1 cellular context compared by ENCODE assay signal in the genomic region with DNA sequence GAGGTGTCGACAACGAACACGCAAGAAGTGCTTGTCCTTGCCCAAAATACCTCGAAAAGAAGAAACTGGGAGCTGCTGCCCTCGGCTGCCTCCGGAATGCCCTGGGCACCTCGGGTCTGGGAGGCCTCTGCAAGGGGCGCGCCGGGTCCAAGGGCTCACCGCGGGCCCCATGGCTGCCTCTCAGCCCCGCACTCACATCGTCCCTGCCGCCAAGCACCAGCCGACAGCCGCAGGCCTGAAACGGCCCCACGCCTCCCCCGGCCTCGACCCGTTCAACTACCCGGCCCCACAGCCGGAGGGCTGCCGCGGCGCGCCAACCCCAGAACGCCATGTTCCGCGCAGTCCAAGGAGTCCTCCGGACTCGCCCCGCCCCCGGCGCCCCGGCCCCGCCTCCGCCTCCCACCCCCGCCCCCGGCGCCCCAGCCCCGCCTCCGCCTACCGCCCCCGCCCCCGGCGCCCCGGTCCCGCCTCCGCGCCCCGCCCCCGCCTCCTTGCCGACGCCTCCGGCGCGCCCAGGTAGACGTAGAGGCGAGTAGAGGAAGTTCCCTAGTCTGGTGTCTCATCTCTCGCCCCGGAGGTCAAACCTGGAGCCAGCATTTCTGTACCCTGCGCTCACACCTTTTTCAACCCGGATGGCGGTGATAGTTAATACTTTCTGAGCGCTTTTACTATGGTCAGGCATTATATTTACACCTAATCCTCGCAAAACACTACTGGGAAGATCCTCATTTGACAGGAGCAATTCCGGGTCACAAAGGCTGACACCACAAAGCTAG.
TF ChIP-seq lines count a peak whose summit lies in the region.

TSS of gene SIRT3 (minus strand) at position 345 of the 776 bp plus-strand sequence. CDS start at position 331, 14 bp downstream.

TF ChIP-seq in HepG2, 621 proteins besides CTCF, POLR2A, EP300 and RAD21 (continued from another document and continues in another):
- TF ChIP-seq MXD4 (CRISPR knock-in tag; IDR thresholded peaks at IDR 0.05) (no peak; the same call in 1 of the 2 replicates), SMARCE1 (IDR thresholded peaks at IDR 0.05; ENCODE audit: borderline replicate concordance) (no peak), TARDBP (CRISPR knock-in tag; IDR thresholded peaks at IDR 0.05) (no peak), ZNF776 (CRISPR knock-in tag; IDR thresholded peaks at IDR 0.05) (no peak), ZNF556 (CRISPR knock-in tag; IDR thresholded peaks at IDR 0.05; ENCODE audit: borderline replicate concordance) (no peak), POLR2AphosphoS5 (IDR thresholded peaks at IDR 0.05; ENCODE audit: low read depth, low read length) (peak; percentile 75), HCFC1 (IDR thresholded peaks at IDR 0.05; ENCODE audit: low read depth, low read length) (no peak), PAWR (CRISPR knock-in tag; IDR thresholded peaks at IDR 0.05; ENCODE audit: borderline replicate concordance) (0 out of 2 replicates have a peak, but pooled peaks have one; percentile 54), SNAPC4 (CRISPR knock-in tag; IDR thresholded peaks at IDR 0.05) (no peak), ZFP36 (IDR thresholded peaks at IDR 0.05; ENCODE audit: borderline replicate concordance, low read depth, low read length, partially characterized antibody) (no peak), TOPORS (CRISPR knock-in tag; IDR thresholded peaks at IDR 0.05) (peak; percentile 74; the same call in 1 of the 2 replicates), THAP11 (CRISPR knock-in tag; IDR thresholded peaks at IDR 0.05) (no peak; the same call in 1 of the 2 replicates), PPARG (CRISPR knock-in tag; conservative IDR thresholded peaks at IDR 0.05) (no peak), FUBP1 (CRISPR knock-in tag; IDR thresholded peaks at IDR 0.05; ENCODE audit: borderline replicate concordance) (no peak), WIZ (CRISPR knock-in tag; IDR thresholded peaks at IDR 0.05) (no peak), KLF11 (CRISPR knock-in tag; IDR thresholded peaks at IDR 0.05) (no peak), NCOA1 (CRISPR knock-in tag; IDR thresholded peaks at IDR 0.05) (no peak), CAMTA2 (CRISPR knock-in tag; IDR thresholded peaks at IDR 0.05; ENCODE audit: borderline replicate concordance) (no peak), RBM39 (IDR thresholded peaks at IDR 0.05; ENCODE audit: low read depth, low read length, poor library complexity, severe bottlenecking) (peak; percentile 27), SYNCRIP (IDR thresholded peaks at IDR 0.05; ENCODE audit: insufficient read depth, low read depth, low read length) (no peak), AKAP8 (CRISPR knock-in tag; IDR thresholded peaks at IDR 0.05) (no peak)
- TF ChIP-seq, protein P1, sequence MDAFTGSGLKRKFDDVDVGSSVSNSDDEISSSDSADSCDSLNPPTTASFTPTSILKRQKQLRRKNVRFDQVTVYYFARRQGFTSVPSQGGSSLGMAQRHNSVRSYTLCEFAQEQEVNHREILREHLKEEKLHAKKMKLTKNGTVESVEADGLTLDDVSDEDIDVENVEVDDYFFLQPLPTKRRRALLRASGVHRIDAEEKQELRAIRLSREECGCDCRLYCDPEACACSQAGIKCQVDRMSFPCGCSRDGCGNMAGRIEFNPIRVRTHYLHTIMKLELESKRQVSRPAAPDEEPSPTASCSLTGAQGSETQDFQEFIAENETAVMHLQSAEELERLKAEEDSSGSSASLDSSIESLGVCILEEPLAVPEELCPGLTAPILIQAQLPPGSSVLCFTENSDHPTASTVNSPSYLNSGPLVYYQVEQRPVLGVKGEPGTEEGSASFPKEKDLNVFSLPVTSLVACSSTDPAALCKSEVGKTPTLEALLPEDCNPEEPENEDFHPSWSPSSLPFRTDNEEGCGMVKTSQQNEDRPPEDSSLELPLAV (CRISPR knock-in tag; conservative IDR thresholded peaks at IDR 0.05; ENCODE audit: low read depth), result no peak
- TF ChIP-seq, protein P2, sequence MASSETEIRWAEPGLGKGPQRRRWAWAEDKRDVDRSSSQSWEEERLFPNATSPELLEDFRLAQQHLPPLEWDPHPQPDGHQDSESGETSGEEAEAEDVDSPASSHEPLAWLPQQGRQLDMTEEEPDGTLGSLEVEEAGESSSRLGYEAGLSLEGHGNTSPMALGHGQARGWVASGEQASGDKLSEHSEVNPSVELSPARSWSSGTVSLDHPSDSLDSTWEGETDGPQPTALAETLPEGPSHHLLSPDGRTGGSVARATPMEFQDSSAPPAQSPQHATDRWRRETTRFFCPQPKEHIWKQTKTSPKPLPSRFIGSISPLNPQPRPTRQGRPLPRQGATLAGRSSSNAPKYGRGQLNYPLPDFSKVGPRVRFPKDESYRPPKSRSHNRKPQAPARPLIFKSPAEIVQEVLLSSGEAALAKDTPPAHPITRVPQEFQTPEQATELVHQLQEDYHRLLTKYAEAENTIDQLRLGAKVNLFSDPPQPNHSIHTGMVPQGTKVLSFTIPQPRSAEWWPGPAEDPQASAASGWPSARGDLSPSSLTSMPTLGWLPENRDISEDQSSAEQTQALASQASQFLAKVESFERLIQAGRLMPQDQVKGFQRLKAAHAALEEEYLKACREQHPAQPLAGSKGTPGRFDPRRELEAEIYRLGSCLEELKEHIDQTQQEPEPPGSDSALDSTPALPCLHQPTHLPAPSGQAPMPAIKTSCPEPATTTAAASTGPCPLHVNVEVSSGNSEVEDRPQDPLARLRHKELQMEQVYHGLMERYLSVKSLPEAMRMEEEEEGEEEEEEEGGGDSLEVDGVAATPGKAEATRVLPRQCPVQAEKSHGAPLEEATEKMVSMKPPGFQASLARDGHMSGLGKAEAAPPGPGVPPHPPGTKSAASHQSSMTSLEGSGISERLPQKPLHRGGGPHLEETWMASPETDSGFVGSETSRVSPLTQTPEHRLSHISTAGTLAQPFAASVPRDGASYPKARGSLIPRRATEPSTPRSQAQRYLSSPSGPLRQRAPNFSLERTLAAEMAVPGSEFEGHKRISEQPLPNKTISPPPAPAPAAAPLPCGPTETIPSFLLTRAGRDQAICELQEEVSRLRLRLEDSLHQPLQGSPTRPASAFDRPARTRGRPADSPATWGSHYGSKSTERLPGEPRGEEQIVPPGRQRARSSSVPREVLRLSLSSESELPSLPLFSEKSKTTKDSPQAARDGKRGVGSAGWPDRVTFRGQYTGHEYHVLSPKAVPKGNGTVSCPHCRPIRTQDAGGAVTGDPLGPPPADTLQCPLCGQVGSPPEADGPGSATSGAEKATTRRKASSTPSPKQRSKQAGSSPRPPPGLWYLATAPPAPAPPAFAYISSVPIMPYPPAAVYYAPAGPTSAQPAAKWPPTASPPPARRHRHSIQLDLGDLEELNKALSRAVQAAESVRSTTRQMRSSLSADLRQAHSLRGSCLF (CRISPR knock-in tag; IDR thresholded peaks at IDR 0.05; ENCODE audit: borderline replicate concordance), result no peak
- TF ChIP-seq, protein P3, sequence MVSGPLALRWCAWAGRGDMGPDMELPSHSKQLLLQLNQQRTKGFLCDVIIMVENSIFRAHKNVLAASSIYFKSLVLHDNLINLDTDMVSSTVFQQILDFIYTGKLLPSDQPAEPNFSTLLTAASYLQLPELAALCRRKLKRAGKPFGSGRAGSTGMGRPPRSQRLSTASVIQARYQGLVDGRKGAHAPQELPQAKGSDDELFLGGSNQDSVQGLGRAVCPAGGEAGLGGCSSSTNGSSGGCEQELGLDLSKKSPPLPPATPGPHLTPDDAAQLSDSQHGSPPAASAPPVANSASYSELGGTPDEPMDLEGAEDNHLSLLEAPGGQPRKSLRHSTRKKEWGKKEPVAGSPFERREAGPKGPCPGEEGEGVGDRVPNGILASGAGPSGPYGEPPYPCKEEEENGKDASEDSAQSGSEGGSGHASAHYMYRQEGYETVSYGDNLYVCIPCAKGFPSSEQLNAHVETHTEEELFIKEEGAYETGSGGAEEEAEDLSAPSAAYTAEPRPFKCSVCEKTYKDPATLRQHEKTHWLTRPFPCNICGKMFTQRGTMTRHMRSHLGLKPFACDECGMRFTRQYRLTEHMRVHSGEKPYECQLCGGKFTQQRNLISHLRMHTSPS (CRISPR knock-in tag; IDR thresholded peaks at IDR 0.05; ENCODE audit: low read depth), result peak; percentile 43; the same call in 1 of the 2 replicates
- TF ChIP-seq, protein P4, sequence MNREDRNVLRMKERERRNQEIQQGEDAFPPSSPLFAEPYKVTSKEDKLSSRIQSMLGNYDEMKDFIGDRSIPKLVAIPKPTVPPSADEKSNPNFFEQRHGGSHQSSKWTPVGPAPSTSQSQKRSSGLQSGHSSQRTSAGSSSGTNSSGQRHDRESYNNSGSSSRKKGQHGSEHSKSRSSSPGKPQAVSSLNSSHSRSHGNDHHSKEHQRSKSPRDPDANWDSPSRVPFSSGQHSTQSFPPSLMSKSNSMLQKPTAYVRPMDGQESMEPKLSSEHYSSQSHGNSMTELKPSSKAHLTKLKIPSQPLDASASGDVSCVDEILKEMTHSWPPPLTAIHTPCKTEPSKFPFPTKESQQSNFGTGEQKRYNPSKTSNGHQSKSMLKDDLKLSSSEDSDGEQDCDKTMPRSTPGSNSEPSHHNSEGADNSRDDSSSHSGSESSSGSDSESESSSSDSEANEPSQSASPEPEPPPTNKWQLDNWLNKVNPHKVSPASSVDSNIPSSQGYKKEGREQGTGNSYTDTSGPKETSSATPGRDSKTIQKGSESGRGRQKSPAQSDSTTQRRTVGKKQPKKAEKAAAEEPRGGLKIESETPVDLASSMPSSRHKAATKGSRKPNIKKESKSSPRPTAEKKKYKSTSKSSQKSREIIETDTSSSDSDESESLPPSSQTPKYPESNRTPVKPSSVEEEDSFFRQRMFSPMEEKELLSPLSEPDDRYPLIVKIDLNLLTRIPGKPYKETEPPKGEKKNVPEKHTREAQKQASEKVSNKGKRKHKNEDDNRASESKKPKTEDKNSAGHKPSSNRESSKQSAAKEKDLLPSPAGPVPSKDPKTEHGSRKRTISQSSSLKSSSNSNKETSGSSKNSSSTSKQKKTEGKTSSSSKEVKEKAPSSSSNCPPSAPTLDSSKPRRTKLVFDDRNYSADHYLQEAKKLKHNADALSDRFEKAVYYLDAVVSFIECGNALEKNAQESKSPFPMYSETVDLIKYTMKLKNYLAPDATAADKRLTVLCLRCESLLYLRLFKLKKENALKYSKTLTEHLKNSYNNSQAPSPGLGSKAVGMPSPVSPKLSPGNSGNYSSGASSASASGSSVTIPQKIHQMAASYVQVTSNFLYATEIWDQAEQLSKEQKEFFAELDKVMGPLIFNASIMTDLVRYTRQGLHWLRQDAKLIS (CRISPR knock-in tag; IDR thresholded peaks at IDR 0.05), result no peak
- TF ChIP-seq, protein P5, sequence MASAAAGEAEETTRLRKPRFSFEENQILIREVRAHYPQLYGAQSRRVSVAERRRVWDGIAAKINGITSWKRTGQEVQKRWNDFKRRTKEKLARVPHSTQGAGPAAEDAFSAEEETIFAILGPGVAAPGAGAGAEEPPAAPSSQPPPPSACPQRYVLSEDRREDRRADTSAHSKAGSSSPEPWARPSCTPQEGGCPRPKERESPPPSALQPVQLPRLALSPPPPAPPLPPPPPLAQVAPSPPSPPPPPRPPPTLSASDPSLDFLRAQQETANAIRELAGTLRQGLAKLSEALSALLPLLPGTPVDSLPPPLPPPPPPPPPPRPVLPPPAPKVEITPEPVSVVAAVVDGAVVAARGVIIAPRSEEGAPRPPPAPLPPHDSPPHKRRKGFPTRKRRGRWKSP (CRISPR knock-in tag; IDR thresholded peaks at IDR 0.05), result no peak
- TF ChIP-seq, protein P6, sequence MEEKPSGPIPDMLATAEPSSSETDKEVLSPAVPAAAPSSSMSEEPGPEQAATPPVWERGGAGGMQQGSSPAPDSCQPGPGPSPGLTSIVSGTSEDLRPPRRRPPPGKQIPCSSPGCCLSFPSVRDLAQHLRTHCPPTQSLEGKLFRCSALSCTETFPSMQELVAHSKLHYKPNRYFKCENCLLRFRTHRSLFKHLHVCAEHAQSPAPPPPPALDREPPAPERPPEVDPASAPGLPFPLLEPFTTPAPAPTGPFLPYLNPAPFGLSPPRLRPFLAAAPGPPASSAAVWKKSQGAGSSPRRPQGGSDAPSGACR (CRISPR knock-in tag; IDR thresholded peaks at IDR 0.05), result 0 out of 2 replicates have a peak, but pooled peaks have one; percentile 12
